18 cellular contexts compared by ENCODE assay signal in genomic region chr3:194273396-194274310, GRCh38.
DNase-seq lines count a peak whose midpoint lies in the region; ATAC-seq, FAIRE-seq and TF ChIP-seq lines count a peak whose summit lies in the region.
"Had no signal": no experiment of that assay in that cellular context is flagged by ENCODE, and none has a peak within 500 bp of the region (broad histone marks: within the 10 kb centered on the region; RNA-seq: fewer than 3 reads in every experiment).

No MANE protein-coding gene starts in this region.

- no peak overlapping the region for H3K4me3 ChIP-seq in HepG2 (replicated peaks in 1 of 3; ENCODE audit: insufficient read depth in 1 of 3, low read depth in 2 of 3, low read length in 3 of 3)
- no peak overlapping the region for H3K4me3 ChIP-seq in spleen
- H3K4me3 ChIP-seq in prostate gland, result no peak overlapping the region
- no peak overlapping the region for H3K4me3 ChIP-seq in mucosa of descending colon

- H3K27me3 ChIP-seq in HepG2 (ENCODE audit: control insufficient read depth in 1 of 2, insufficient read depth in 2 of 2, low read length in 2 of 2) (peaks cover 2 to 11% of the 10 kb centered on the region in 2 experiments; a peak in 2 of 5 replicates), spleen (replicated peaks in 1 of 7) (peaks cover 0 to 20% (median 0%) of the 10 kb centered on the region in 7 donors), prostate gland (replicated peaks; ENCODE audit: insufficient read depth) (no peaks in the 10 kb centered on the region)
- H3K27me3 ChIP-seq: brain microvascular endothelial cell had no signal

- no peak overlapping the region for H3K27ac ChIP-seq in HepG2 (ENCODE audit: extremely low read length, insufficient read depth, low read length)
- no peak overlapping the region for H3K27ac ChIP-seq in spleen
- no peak overlapping the region for H3K27ac ChIP-seq in prostate gland
- H3K27ac ChIP-seq: brain microvascular endothelial cell had no signal

- CTCF ChIA-PET in HepG2 (lab: Yijun Ruan, JAX; ENCODE audit: low intra/inter-chr PET ratio, low total read pairs), result no interaction called here

- H3K4me3 Mint-ChIP-seq in IgD-negative memory B cell, result no peak overlapping the region
- H3K4me3 Mint-ChIP-seq: activated CD4-positive, alpha-beta T cell treated with anti-CD3 and anti-CD28 coated beads for 36 hours; activated naive CD4-positive, alpha-beta T cell treated with anti-CD3 and anti-CD28 coated beads, Interleukin-2, amount 50 U/mL, for 24 hours; naive thymus-derived CD4-positive, alpha-beta T cell had no signal

- no peak overlapping the region for H3K9ac ChIP-seq in HepG2 (ENCODE audit: insufficient read depth, low read depth, low read length)

- H3K27me3 Mint-ChIP-seq in IgD-negative memory B cell, result peaks cover 16% of the 10 kb centered on the region
- H3K27me3 Mint-ChIP-seq: activated naive CD4-positive, alpha-beta T cell treated with anti-CD3 and anti-CD28 coated beads, Interleukin-2, amount 50 U/mL, for 24 hours had no signal

- TF ChIP-seq EP300 in HepG2 (IDR thresholded peaks at IDR 0.05; ENCODE audit: low read depth in 2 of 2, low read length in 2 of 2), result no peak
- TF ChIP-seq EP300 in HepG2 (CRISPR knock-in tag; IDR thresholded peaks at IDR 0.05; ENCODE audit: borderline replicate concordance), result no peak

- TF ChIP-seq POLR2A in HepG2 (IDR thresholded peaks at IDR 0.05; ENCODE audit: insufficient read depth in 1 of 2, low read depth in 2 of 2, low read length in 2 of 2) (no peak), spleen (IDR thresholded peaks at IDR 0.05) (no peak), prostate gland (IDR thresholded peaks at IDR 0.05) (no peak)

- H3K27ac Mint-ChIP-seq in IgD-negative memory B cell, result peak overlapping the region in 2 of 3 donors; percentile 22 to 45
- H3K27ac Mint-ChIP-seq: activated CD4-positive, alpha-beta T cell treated with anti-CD3 and anti-CD28 coated beads for 36 hours; activated naive CD4-positive, alpha-beta T cell treated with anti-CD3 and anti-CD28 coated beads, Interleukin-2, amount 50 U/mL, for 24 hours had no signal

- H3K4me1 Mint-ChIP-seq in IgD-negative memory B cell, result peaks cover 8 to 10% (median 9%) of the 10 kb centered on the region in 3 donors

- DNase-seq in HepG2 (ENCODE audit: low spot score), result no peak
- peak; percentile 71 for DNase-seq in spleen
- no peak for DNase-seq in activated naive CD4-positive, alpha-beta T cell (lab: John Stamatoyannopoulos, UW)
- DNase-seq in stimulated activated CD4-positive, alpha-beta T cell treated with anti-CD3 and anti-CD28 coated beads, Interleukin-4, amount 100 ng/mL, for 4 hours, result no peak
- DNase-seq in prostate gland (ENCODE audit: low spot score), result no peak
- DNase-seq in mucosa of descending colon, result no peak
- DNase-seq: activated CD4-positive, alpha-beta T cell treated with anti-CD3 and anti-CD28 coated beads for 36 hours; brain microvascular endothelial cell; GDM1; left colon; naive thymus-derived CD4-positive, alpha-beta T cell; NCI-H146; NCI-H226; right cardiac atrium had no signal

- no peak overlapping the region for H2AFZ ChIP-seq in HepG2 (ENCODE audit: low read length)

- POLR2A ChIA-PET in HepG2 (lab: Yijun Ruan, JAX), result no interaction called here

- peaks cover 2% of the 10 kb centered on the region for H3K36me3 Mint-ChIP-seq in IgD-negative memory B cell
- H3K36me3 Mint-ChIP-seq: activated naive CD4-positive, alpha-beta T cell treated with anti-CD3 and anti-CD28 coated beads, Interleukin-2, amount 50 U/mL, for 24 hours; naive thymus-derived CD4-positive, alpha-beta T cell had no signal

- TF ChIP-seq CTCF in HepG2 (CRISPR knock-in tag; IDR thresholded peaks at IDR 0.05) (no peak), spleen (IDR thresholded peaks at IDR 0.05 in 8 of 11, conservative IDR thresholded peaks at IDR 0.05 in 3 of 11) (no peak), prostate gland (IDR thresholded peaks at IDR 0.05) (no peak), mucosa of descending colon (IDR thresholded peaks at IDR 0.05) (no peak)

- no TSS peak for BruUV-seq in HepG2 (replicated peaks; lab: Mats Ljungman, UMichigan)

- in situ Hi-C loops in HepG2 (cut with HindIII; ENCODE audit: extremely low pct_ligation_motif_present, low pct_unique_long_range_greater_than_20kb), result no loop called here

- H3K9me3 Mint-ChIP-seq in IgD-negative memory B cell, result no peaks in the 10 kb centered on the region
- H3K9me3 Mint-ChIP-seq: activated naive CD4-positive, alpha-beta T cell treated with anti-CD3 and anti-CD28 coated beads, Interleukin-2, amount 50 U/mL, for 24 hours had no signal

- H3K9me3 ChIP-seq in HepG2 (ENCODE audit: low read length), result no peaks in the 10 kb centered on the region
- no peaks in the 10 kb centered on the region for H3K9me3 ChIP-seq in spleen
- H3K9me3 ChIP-seq in prostate gland, result no peaks in the 10 kb centered on the region
- H3K9me3 ChIP-seq in mucosa of descending colon, result no peaks in the 10 kb centered on the region

- TF ChIP-seq RAD21 in HepG2 (CRISPR knock-in tag; IDR thresholded peaks at IDR 0.05), result no peak

- H3K79me2 ChIP-seq in HepG2 (ENCODE audit: insufficient read depth, low read length), result no peaks in the 10 kb centered on the region

- ATAC-seq in SK-N-SH treated with all-trans-retinoic acid at 6 μM for 48 hours (no peak), HepG2 (peak; percentile 11; the same call in 1 of the 3 replicates), mucosa of descending colon (no peak)
- ATAC-seq: activated CD4-positive, alpha-beta T cell treated with anti-CD3 and anti-CD28 coated beads for 36 hours; left colon; naive thymus-derived CD4-positive, alpha-beta T cell; right cardiac atrium had no signal

- H3K36me3 ChIP-seq in HepG2 (replicated peaks in 1 of 2; ENCODE audit: control insufficient read depth in 1 of 2, insufficient read depth in 2 of 2, low read length in 2 of 2) (no peaks in the 10 kb centered on the region), spleen (no peaks in the 10 kb centered on the region), prostate gland (no peaks in the 10 kb centered on the region), mucosa of descending colon (ENCODE audit: low read depth) (no peaks in the 10 kb centered on the region)
- H3K36me3 ChIP-seq: brain microvascular endothelial cell had no signal

- 60% methylated on average over 14 of the region's 19 CpGs for WGBS in HepG2 (ENCODE audit: low lambda C conversion rate)
- WGBS in spleen, 5 donors, result 86 to 93% (median 91%) methylated on average over 18 to 19 of the region's 19 CpGs
- 75% methylated on average over 19 of the region's 19 CpGs for WGBS in prostate gland

- H3K4me1 ChIP-seq in HepG2 (ENCODE audit: insufficient read depth, low read length), result peaks cover 42% of the 10 kb centered on the region
- peaks cover 9 to 93% (median 60%) of the 10 kb centered on the region in 6 donors for H3K4me1 ChIP-seq in spleen
- peaks cover 16% of the 10 kb centered on the region for H3K4me1 ChIP-seq in prostate gland (replicated peaks)
- H3K4me1 ChIP-seq in mucosa of descending colon (ENCODE audit: low read depth), result peaks cover 7% of the 10 kb centered on the region

- no peaks in the 10 kb centered on the region for H4K20me1 ChIP-seq in HepG2 (ENCODE audit: insufficient read depth, low read length)

- intact Hi-C loops in HepG2 (cut with micrococcal nuclease; ENCODE audit: unreplicated experiment), result no loop called here
- intact Hi-C loops in spleen (cut with DNase I; ENCODE audit: low total_unique reads), result no loop called here
- intact Hi-C loops in prostate gland (cut with DNase I), result loop anchor here (5.0 kb wide), 1 partner anchor 39 kb away; no protein-coding TSS in a partner anchor
- intact Hi-C loops in mucosa of descending colon (cut with DNase I, micrococcal nuclease), result no loop called here

- H3K4me2 ChIP-seq in HepG2 (ENCODE audit: low read depth, low read length), result no peak overlapping the region

- no peak for FAIRE-seq in HepG2 (lab: Jason Lieb, UNC)
- FAIRE-seq: GM12891 had no signal

TF ChIP-seq in SK-N-SH treated with all-trans-retinoic acid at 6 μM for 48 hours, 23 proteins besides CTCF, POLR2A, EP300 and RAD21:
- TF ChIP-seq TCF4 (CRISPR knock-in tag; IDR thresholded peaks at IDR 0.05; ENCODE audit: borderline replicate concordance) (peak; percentile 11; the same call in 1 of the 2 replicates), PPARA (CRISPR knock-in tag; IDR thresholded peaks at IDR 0.05; ENCODE audit: borderline replicate concordance) (no peak)

TF ChIP-seq in HepG2, 621 proteins besides CTCF, POLR2A, EP300 and RAD21:
- TF ChIP-seq ZNF619 (CRISPR knock-in tag; IDR thresholded peaks at IDR 0.05) (no peak), NFIC (IDR thresholded peaks at IDR 0.05; ENCODE audit: low read length) (no peak), ZFP37 (CRISPR knock-in tag; IDR thresholded peaks at IDR 0.05; ENCODE audit: borderline replicate concordance) (no peak), HDAC2 (CRISPR knock-in tag; IDR thresholded peaks at IDR 0.05) (no peak), KMT2B (CRISPR knock-in tag; IDR thresholded peaks at IDR 0.05) (no peak), MAX (IDR thresholded peaks at IDR 0.05) (0 out of 2 replicates have a peak, but pooled peaks have one; percentile 23)
